In the genomic region with DNA sequence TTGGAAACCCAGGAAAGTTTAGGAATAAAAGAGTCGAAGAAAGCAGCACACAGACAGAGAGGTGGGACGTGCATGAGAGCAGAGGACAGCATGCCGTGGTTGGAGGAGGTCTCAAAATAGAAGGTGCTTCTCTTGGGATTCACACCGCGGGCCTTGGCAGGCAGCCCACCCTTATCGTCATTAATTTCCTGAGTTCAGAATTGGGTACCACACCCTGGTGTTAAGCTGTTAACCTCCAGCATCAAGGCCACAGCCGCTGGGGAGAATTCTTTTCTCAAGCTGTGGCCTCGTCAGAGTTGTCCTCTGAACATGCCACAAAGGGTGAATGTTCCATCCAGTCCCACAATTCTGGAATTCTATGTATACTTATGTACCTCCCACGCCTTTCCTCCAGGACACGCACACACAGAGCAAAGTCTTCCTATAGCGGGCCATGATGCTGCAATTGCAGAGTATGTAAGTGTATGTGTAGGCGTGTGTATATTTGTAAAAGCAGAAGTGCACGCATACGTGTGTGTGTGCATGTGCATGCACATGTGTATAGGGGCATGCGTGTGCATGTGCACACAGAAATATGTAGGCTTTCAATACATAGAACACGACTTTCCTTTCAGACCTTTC, we compare ENCODE assay signal across 1 cellular context.
TF ChIP-seq lines count a peak whose summit lies in the region.

No MANE protein-coding gene starts in this region.

TF ChIP-seq in H1, 55 proteins besides CTCF, POLR2A, EP300 and RAD21:
- TF ChIP-seq BRCA1 (IDR thresholded peaks at IDR 0.05; ENCODE audit: low read depth, low read length) (no peak), CBX5 (IDR thresholded peaks at IDR 0.05; ENCODE audit: low read depth, low read length) (no peak), CHD1 (IDR thresholded peaks at IDR 0.05; ENCODE audit: low read depth, low read length) (no peak), EGR1 (IDR thresholded peaks at IDR 0.05; ENCODE audit: borderline replicate concordance, low read depth, low read length) (no peak), POU5F1 (IDR thresholded peaks at IDR 0.05; ENCODE audit: low read depth, low read length) (no peak), SIN3A (conservative IDR thresholded peaks at IDR 0.05 in 1 of 2, IDR thresholded peaks at IDR 0.05 in 1 of 2; ENCODE audit: low read depth in 1 of 2, low read length in 2 of 2) (no peak)
- TF ChIP-seq, protein P1, sequence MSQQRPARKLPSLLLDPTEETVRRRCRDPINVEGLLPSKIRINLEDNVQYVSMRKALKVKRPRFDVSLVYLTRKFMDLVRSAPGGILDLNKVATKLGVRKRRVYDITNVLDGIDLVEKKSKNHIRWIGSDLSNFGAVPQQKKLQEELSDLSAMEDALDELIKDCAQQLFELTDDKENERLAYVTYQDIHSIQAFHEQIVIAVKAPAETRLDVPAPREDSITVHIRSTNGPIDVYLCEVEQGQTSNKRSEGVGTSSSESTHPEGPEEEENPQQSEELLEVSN (IDR thresholded peaks at IDR 0.05) = no peak
